ENCODE assay signal across 18 cellular contexts in the genomic region with DNA sequence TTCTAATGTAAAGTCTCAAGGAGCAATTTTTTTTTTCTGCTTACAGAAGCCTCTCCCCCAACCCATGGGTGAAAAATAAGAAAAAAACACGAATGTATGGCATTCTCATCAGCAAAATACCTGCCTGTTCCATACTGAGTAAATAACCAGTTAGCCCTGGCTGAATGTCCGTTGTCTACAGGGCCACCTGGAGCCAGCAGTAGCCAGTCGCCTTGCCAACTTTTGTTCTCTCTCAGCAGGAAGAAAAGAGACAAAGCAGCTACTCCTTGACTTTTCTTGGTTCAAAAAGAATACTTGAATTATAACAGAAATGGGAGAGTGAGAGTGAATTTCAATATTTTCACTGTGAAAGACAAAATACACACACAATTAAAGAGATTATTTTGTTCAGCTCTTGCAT.
DNase-seq lines count a peak whose midpoint lies in the region; ATAC-seq and TF ChIP-seq lines count a peak whose summit lies in the region.
"Had no signal": no experiment of that assay in that cellular context is flagged by ENCODE, and none has a peak within 500 bp of the region (broad histone marks: within the 10 kb centered on the region; RNA-seq: fewer than 3 reads in every experiment).

No MANE protein-coding gene starts in this region.

- H3K79me2 ChIP-seq in GM23338 (replicated peaks; ENCODE audit: insufficient read depth) = no peaks in the 10 kb centered on the region

- H3K9ac ChIP-seq in HUES64 (ENCODE audit: low read depth, low read length) = no peak overlapping the region
- no peak overlapping the region for H3K9ac ChIP-seq in NT2/D1 (ENCODE audit: insufficient read length, low read depth)
- H3K9ac ChIP-seq: GM23248 had no signal

- H3K36me3 ChIP-seq in GM23338 (ENCODE audit: insufficient read depth) (no peaks in the 10 kb centered on the region), HUES64 (ENCODE audit: insufficient read depth, low read length) (no peaks in the 10 kb centered on the region), NT2/D1 (ENCODE audit: insufficient read depth, insufficient read length, low read length) (no peaks in the 10 kb centered on the region)

- H3K9me3 ChIP-seq in HUES64 (ENCODE audit: insufficient read depth, low read depth, low read length) (no peaks in the 10 kb centered on the region), NT2/D1 (ENCODE audit: insufficient read depth, low read length) (no peaks in the 10 kb centered on the region)

- H3K36me3 Mint-ChIP-seq in GM23338 (ENCODE audit: low read depth) = no peaks in the 10 kb centered on the region

- no peaks in the 10 kb centered on the region for H3K9me3 Mint-ChIP-seq in GM23338
- H3K9me3 Mint-ChIP-seq: T-helper 1 cell treated with Interleukin-12 subunit alpha and Interleukin-12 subunit beta and Interleukin-4 antibody, amounts not matched to agents 30 μg/mL and 1 μg/mL, for 36 hours had no signal

- H3K4me2 ChIP-seq in GM23338 = peak overlapping the region; percentile 39

- peak; percentile 90 for ATAC-seq in GM23338
- ATAC-seq: PC-3 had no signal

- no peaks in the 10 kb centered on the region for H3F3A ChIP-seq in GM23338 (replicated peaks; ENCODE audit: low read depth)

- H2AFZ ChIP-seq in GM23338 = no peak overlapping the region
- H2AFZ ChIP-seq: GM23248 had no signal

- no peaks in the 10 kb centered on the region; the same call in 1 of the 2 replicates for H3K9me2 ChIP-seq in GM23338 (ENCODE audit: insufficient read depth)

- no peak overlapping the region for H3K4me3 ChIP-seq in GM23338
- H3K4me3 ChIP-seq in HUES64 (ENCODE audit: low read length) = 0 out of 2 replicates have a peak overlapping the region, but pooled peaks have one; percentile 12
- H3K4me3 ChIP-seq in NT2/D1 (ENCODE audit: insufficient read length, low read depth) = no peak overlapping the region
- H3K4me3 ChIP-seq: GM23248 had no signal

- in situ Hi-C loops in GM13977 (cut with MboI; ENCODE audit: low pct_unique_long_range_greater_than_20kb, low sequenced_read_pairs, unreplicated experiment) = no loop called here

- DNase-seq in GM23338 (ENCODE audit: low spot score) (peak; percentile 75), NT2/D1 (ENCODE audit: low read depth, low spot score) (peak; percentile 23), iPS-NIHi7 (ENCODE audit: extremely low spot score) (peak; percentile 27), GM13977 (ENCODE audit: low spot score) (no peak), DMS79 (lab: John Stamatoyannopoulos, UW) (no peak)
- no peak for DNase-seq in activated CD4-positive, alpha-beta T cell treated with anti-CD3 and anti-CD28 coated beads for 4 hours
- DNase-seq: Caco-2, DMS153, EL, GM23248, MM.1S, NCI-H1105, NCI-H2029, NCI-H524 treated with DMSO at 0.1 percent for 48 hours, PC-3 had no signal

- H3K27ac ChIP-seq in GM23338 (ENCODE audit: low read depth) = 0 out of 2 replicates have a peak overlapping the region, but pooled peaks have one; percentile 28
- peak overlapping the region; percentile 80 for H3K27ac ChIP-seq in HUES64 (ENCODE audit: low read depth, low read length)
- H3K27ac ChIP-seq: GM23248, RWPE1 had no signal

- H4K20me1 ChIP-seq in GM23338 (replicated peaks; ENCODE audit: insufficient read depth) = no peaks in the 10 kb centered on the region

- 4% methylated on average over 3 of the region's 3 CpGs for WGBS in HUES64

- H3K4me1 ChIP-seq in GM23338 (ENCODE audit: insufficient read depth) (peaks cover 50% of the 10 kb centered on the region), HUES64 (ENCODE audit: insufficient read depth, low read length) (peaks cover 52% of the 10 kb centered on the region), NT2/D1 (ENCODE audit: insufficient read depth, insufficient read length) (no peaks in the 10 kb centered on the region)
- H3K4me1 ChIP-seq: Caco-2 had no signal

- H3K27me3 ChIP-seq in GM23338 (ENCODE audit: insufficient read depth) = no peaks in the 10 kb centered on the region
- no peaks in the 10 kb centered on the region for H3K27me3 ChIP-seq in HUES64 (ENCODE audit: insufficient read depth, low read length)
- no peaks in the 10 kb centered on the region for H3K27me3 ChIP-seq in NT2/D1 (ENCODE audit: insufficient read depth, insufficient read length)

- H3K27ac Mint-ChIP-seq in GM23338 = peak overlapping the region; percentile 6; the same call in 1 of the 2 replicates
- H3K27ac Mint-ChIP-seq: T-helper 1 cell treated with Interleukin-12 subunit alpha and Interleukin-12 subunit beta and Interleukin-4 antibody, amounts not matched to agents 30 μg/mL and 1 μg/mL, for 36 hours had no signal

- H3K4me1 Mint-ChIP-seq in GM23338 = peaks cover 60% of the 10 kb centered on the region

- peaks cover 3% of the 10 kb centered on the region for H3K27me3 Mint-ChIP-seq in GM23338 (ENCODE audit: insufficient read depth, low read depth, poor library complexity)

- TF ChIP-seq CTCF in GM23338 (conservative IDR thresholded peaks at IDR 0.05; ENCODE audit: low read depth in 2 of 2) (no peak), GM13977 (IDR thresholded peaks at IDR 0.05; ENCODE audit: extremely low read depth, insufficient read depth, missing control alignments) (no peak)

- H3K4me3 Mint-ChIP-seq in GM23338 = peak overlapping the region; percentile 6; the same call in 1 of the 3 replicates
- H3K4me3 Mint-ChIP-seq: T-helper 1 cell treated with Interleukin-12 subunit alpha and Interleukin-12 subunit beta and Interleukin-4 antibody, amounts not matched to agents 30 μg/mL and 1 μg/mL, for 36 hours had no signal

TF ChIP-seq in GM23338, 12 proteins besides CTCF, POLR2A, EP300 and RAD21:
- TF ChIP-seq, protein P1, sequence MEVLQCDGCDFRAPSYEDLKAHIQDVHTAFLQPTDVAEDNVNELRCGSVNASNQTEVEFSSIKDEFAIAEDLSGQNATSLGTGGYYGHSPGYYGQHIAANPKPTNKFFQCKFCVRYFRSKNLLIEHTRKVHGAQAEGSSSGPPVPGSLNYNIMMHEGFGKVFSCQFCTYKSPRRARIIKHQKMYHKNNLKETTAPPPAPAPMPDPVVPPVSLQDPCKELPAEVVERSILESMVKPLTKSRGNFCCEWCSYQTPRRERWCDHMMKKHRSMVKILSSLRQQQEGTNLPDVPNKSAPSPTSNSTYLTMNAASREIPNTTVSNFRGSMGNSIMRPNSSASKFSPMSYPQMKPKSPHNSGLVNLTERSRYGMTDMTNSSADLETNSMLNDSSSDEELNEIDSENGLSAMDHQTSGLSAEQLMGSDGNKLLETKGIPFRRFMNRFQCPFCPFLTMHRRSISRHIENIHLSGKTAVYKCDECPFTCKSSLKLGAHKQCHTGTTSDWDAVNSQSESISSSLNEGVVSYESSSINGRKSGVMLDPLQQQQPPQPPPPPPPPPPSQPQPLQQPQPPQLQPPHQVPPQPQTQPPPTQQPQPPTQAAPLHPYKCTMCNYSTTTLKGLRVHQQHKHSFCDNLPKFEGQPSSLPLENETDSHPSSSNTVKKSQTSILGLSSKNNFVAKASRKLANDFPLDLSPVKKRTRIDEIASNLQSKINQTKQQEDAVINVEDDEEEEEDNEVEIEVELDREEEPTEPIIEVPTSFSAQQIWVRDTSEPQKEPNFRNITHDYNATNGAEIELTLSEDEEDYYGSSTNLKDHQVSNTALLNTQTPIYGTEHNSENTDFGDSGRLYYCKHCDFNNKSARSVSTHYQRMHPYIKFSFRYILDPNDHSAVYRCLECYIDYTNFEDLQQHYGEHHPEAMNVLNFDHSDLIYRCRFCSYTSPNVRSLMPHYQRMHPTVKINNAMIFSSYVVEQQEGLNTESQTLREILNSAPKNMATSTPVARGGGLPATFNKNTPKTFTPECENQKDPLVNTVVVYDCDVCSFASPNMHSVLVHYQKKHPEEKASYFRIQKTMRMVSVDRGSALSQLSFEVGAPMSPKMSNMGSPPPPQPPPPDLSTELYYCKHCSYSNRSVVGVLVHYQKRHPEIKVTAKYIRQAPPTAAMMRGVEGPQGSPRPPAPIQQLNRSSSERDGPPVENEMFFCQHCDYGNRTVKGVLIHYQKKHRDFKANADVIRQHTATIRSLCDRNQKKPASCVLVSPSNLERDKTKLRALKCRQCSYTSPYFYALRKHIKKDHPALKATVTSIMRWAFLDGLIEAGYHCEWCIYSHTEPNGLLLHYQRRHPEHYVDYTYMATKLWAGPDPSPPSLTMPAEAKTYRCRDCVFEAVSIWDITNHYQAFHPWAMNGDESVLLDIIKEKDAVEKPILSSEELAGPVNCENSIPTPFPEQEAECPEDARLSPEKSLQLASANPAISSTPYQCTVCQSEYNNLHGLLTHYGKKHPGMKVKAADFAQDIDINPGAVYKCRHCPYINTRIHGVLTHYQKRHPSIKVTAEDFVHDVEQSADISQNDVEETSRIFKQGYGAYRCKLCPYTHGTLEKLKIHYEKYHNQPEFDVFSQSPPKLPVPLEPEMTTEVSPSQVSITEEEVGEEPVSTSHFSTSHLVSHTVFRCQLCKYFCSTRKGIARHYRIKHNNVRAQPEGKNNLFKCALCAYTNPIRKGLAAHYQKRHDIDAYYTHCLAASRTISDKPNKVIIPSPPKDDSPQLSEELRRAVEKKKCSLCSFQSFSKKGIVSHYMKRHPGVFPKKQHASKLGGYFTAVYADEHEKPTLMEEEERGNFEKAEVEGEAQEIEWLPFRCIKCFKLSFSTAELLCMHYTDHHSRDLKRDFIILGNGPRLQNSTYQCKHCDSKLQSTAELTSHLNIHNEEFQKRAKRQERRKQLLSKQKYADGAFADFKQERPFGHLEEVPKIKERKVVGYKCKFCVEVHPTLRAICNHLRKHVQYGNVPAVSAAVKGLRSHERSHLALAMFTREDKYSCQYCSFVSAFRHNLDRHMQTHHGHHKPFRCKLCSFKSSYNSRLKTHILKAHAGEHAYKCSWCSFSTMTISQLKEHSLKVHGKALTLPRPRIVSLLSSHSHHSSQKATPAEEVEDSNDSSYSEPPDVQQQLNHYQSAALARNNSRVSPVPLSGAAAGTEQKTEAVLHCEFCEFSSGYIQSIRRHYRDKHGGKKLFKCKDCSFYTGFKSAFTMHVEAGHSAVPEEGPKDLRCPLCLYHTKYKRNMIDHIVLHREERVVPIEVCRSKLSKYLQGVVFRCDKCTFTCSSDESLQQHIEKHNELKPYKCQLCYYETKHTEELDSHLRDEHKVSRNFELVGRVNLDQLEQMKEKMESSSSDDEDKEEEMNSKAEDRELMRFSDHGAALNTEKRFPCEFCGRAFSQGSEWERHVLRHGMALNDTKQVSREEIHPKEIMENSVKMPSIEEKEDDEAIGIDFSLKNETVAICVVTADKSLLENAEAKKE (CRISPR knock-in tag; IDR thresholded peaks at IDR 0.05) = peak; percentile 89
- no peak for TF ChIP-seq EZH2phosphoT487 (IDR thresholded peaks at IDR 0.05; ENCODE audit: unreplicated experiment)

Comparison
In these comparisons a context has a peak if more than half of its experiments do, and no peak if none do; other contexts are left out.
1. DNase-seq: peak in GM23338 (single experiment), NT2/D1 (single experiment) and iPS-NIHi7 (single experiment); none in activated CD4-positive, alpha-beta T cell treated with anti-CD3 and anti-CD28 coated beads for 4 hours (0 of 2), GM13977 (single experiment) and DMS79 (single experiment).